Comparison of ENCODE assay signal across 34 cellular contexts in genomic region chrX:56530011-56530410, GRCh38.
"Had no signal": no experiment of that assay in that cellular context is flagged by ENCODE, and none has a peak within 500 bp of the region (broad histone marks: within the 10 kb centered on the region; RNA-seq: fewer than 3 reads in every experiment).

No MANE protein-coding gene starts in this region.

- H3K9ac ChIP-seq: KMS-11 had no signal

- H3K4me3 ChIP-seq: MG63 had no signal

- H3K9me3 ChIP-seq: MG63 had no signal

- H3K27ac ChIP-seq: KMS-11 had no signal

- H3K36me3 ChIP-seq: MG63 had no signal

- DNase-seq: Karpas-422, Kasumi-1, KG1, MG63, MM.1S, MV-4-11, NCI-H1048, NCI-H1092, NCI-H1092 treated with DMSO at 0.1 percent for 48 hours, NCI-H1105, NCI-H1105 treated with DMSO at 0.1 percent for 48 hours, NCI-H1417, NCI-H1417 treated with DMSO at 0.1 percent for 48 hours, NCI-H1436, NCI-H1436 treated with DMSO at 0.1 percent for 48 hours, NCI-H146, NCI-H1694, NCI-H1694 treated with DMSO at 0.1 percent for 48 hours, NCI-H187, NCI-H187 treated with DMSO at 0.1 percent for 48 hours, NCI-H1930, NCI-H2029, NCI-H2029 treated with DMSO at 0.1 percent for 48 hours, NCI-H2081, NCI-H2081 treated with DMSO at 0.1 percent for 48 hours, NCI-H2107, NCI-H2171, NCI-H2171 treated with DMSO at 0.1 percent for 48 hours, NCI-H2227 treated with DMSO at 0.1 percent for 48 hours, NCI-H226, NCI-H345, NCI-H446, NCI-H446 treated with DMSO at 0.1 percent for 48 hours had no signal

- H3K4me2 ChIP-seq: KMS-11 had no signal

- H3K27me3 ChIP-seq: MG63 had no signal
